ENCODE assay signal across 20 cellular contexts in the genomic region with DNA sequence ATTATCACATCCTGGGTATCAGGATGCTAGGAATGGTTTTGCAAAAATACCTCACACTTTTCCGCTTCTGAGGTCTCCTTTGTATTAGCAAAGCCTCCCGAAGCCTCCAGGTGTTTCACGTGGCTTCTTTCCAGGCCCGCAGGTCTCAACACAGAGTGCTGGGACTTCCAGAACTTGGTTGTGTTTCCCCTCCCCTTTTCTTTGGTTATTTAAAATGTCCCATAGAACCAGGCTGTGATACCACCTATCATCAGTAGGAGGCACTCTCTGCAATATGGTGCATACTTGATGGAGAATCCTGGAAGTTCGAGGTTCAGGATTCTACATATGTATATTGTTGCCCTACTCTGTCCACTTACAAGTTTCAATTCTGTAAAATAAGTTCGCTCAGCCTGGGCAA. TPM values are rescaled to one million over a fixed set of nuclear protein-coding genes. Genes with fewer than 3 reads are reported as not detected.
DNase-seq lines count a peak whose midpoint lies in the region; ATAC-seq, FAIRE-seq and TF ChIP-seq lines count a peak whose summit lies in the region.
"Had no signal": no experiment of that assay in that cellular context is flagged by ENCODE, and none has a peak within 500 bp of the region (broad histone marks: within the 10 kb centered on the region; RNA-seq: fewer than 3 reads in every experiment).

No MANE protein-coding gene starts in this region.

- no peaks in the 10 kb centered on the region for H3K79me1 ChIP-seq in mesendoderm (ENCODE audit: low read length)

- H2BK5ac ChIP-seq in mesendoderm (ENCODE audit: low read length), result no peak overlapping the region

- no peak overlapping the region for H3K4me2 ChIP-seq in mesendoderm (ENCODE audit: low read length)

- H4K5ac ChIP-seq in mesendoderm (ENCODE audit: low read length), result no peak overlapping the region

- no peaks in the 10 kb centered on the region for H3K36me3 Mint-ChIP-seq in chondrocyte (ENCODE audit: low read depth)
- H3K36me3 Mint-ChIP-seq in naive thymus-derived CD8-positive, alpha-beta T cell, result peaks cover 0 to 3% (median 0%) of the 10 kb centered on the region in 3 donors
- H3K36me3 Mint-ChIP-seq: stimulated activated effector memory CD8-positive, alpha-beta T cell treated with anti-CD3 and anti-CD28 coated beads, Interleukin-12 subunit alpha, Interleukin-12 subunit beta, amount 100 ng/mL, for 72 hours had no signal

- peak; percentile 23; the same call in 1 of the 2 replicates for TF ChIP-seq CTCF in LNCAP (IDR thresholded peaks at IDR 0.05)
- TF ChIP-seq CTCF in chondrocyte (IDR thresholded peaks at IDR 0.05), result peak; percentile 54
- no peak for TF ChIP-seq CTCF in pancreas (IDR thresholded peaks at IDR 0.05)

- H3K56ac ChIP-seq in mesendoderm (ENCODE audit: low read length), result no peak overlapping the region

- no peak overlapping the region for H2BK120ac ChIP-seq in mesendoderm (ENCODE audit: low read depth, low read length)

- H3K9ac ChIP-seq in mesendoderm (ENCODE audit: low read length), result no peak overlapping the region

- H2AK5ac ChIP-seq in mesendoderm (ENCODE audit: low read length), result no peak overlapping the region

- no peak overlapping the region for H4K8ac ChIP-seq in mesendoderm (ENCODE audit: low read depth, low read length)

- no peak overlapping the region for H3K4me3 Mint-ChIP-seq in chondrocyte (ENCODE audit: unreplicated experiment)
- no peak overlapping the region for H3K4me3 Mint-ChIP-seq in naive thymus-derived CD8-positive, alpha-beta T cell
- H3K4me3 Mint-ChIP-seq: stimulated activated effector memory CD8-positive, alpha-beta T cell treated with anti-CD3 and anti-CD28 coated beads, Interleukin-12 subunit alpha, Interleukin-12 subunit beta, amount 100 ng/mL, for 72 hours had no signal

- H2BK15ac ChIP-seq in mesendoderm (replicated peaks; ENCODE audit: low read depth), result no peak overlapping the region

- H3K4me3 ChIP-seq in mesendoderm (ENCODE audit: low read length), result no peak overlapping the region
- H3K4me3 ChIP-seq in pancreas, result no peak overlapping the region
- H3K4me3 ChIP-seq: HAP-1 had no signal

- H3K79me2 ChIP-seq in mesendoderm (ENCODE audit: control insufficient read depth, insufficient read depth, low read length), result no peaks in the 10 kb centered on the region

- no peak overlapping the region for H3K18ac ChIP-seq in mesendoderm (ENCODE audit: low read length)

- FAIRE-seq in RCC 7860 (lab: Jason Lieb, UNC) (no peak), pancreas (lab: Jason Lieb, UNC) (no peak)

- POLR2A ChIA-PET in naive thymus-derived CD8-positive, alpha-beta T cell (lab: Charles Lee), result no interaction called here

- DNase-seq in COLO668 (lab: John Stamatoyannopoulos, UW; ENCODE audit: unreplicated experiment) (peak; percentile 10), chondrocyte (ENCODE audit: low spot score) (peak; percentile 8), mesendoderm (peak; percentile 12), RCC 7860 (ENCODE audit: low spot score) (no peak), pancreas (no peak)
- no peak for DNase-seq in naive thymus-derived CD8-positive, alpha-beta T cell
- DNase-seq: activated CD4-positive, alpha-beta T cell treated with anti-CD3 and anti-CD28 coated beads, Interleukin-2, amount 50 U/mL, for 4 hours; amygdala; Karpas-422; NCI-H2029; NCI-H526 treated with DMSO at 0.1 percent for 48 hours; right cardiac atrium; Right ventricle myocardium superior; stimulated activated CD4-positive, alpha-beta T cell treated with anti-CD3 and anti-CD28 coated beads, Interleukin-4, amount 100 ng/mL, for 4 hours had no signal

- no peaks in the 10 kb centered on the region for H3K27me3 ChIP-seq in mesendoderm (ENCODE audit: insufficient read depth, low read length, poor library complexity)
- peaks cover 0 to 16% (median 0%) of the 10 kb centered on the region in 4 donors for H3K27me3 ChIP-seq in pancreas

- H3K27ac ChIP-seq in mesendoderm (ENCODE audit: low read depth, low read length) (no peak overlapping the region), pancreas (no peak overlapping the region)
- H3K27ac ChIP-seq: C4-2B had no signal

- ATAC-seq in pancreas (no peak), HG03139 (IDR thresholded peaks at IDR 0.05; ENCODE audit: unreplicated experiment) (no peak)
- ATAC-seq in naive thymus-derived CD8-positive, alpha-beta T cell, result no peak
- ATAC-seq: right cardiac atrium; stimulated activated effector memory CD8-positive, alpha-beta T cell treated with anti-CD3 and anti-CD28 coated beads, Interleukin-12 subunit alpha, Interleukin-12 subunit beta, amount 100 ng/mL, for 72 hours had no signal

- H3K4me1 Mint-ChIP-seq in chondrocyte (ENCODE audit: low read depth), result no peaks in the 10 kb centered on the region
- no peaks in the 10 kb centered on the region for H3K4me1 Mint-ChIP-seq in naive thymus-derived CD8-positive, alpha-beta T cell
- H3K4me1 Mint-ChIP-seq: stimulated activated effector memory CD8-positive, alpha-beta T cell treated with anti-CD3 and anti-CD28 coated beads, Interleukin-12 subunit alpha, Interleukin-12 subunit beta, amount 100 ng/mL, for 72 hours had no signal

- no CpG with 5 or more reads among the region's 6 CpGs for WGBS in mesendoderm (ENCODE audit: extremely low coverage, insufficient coverage, low lambda C conversion rate)
- 78 to 91% methylated on average over 6 of the region's 6 CpGs for WGBS in pancreas, 2 donors

- H3K23ac ChIP-seq in mesendoderm (ENCODE audit: low read length), result no peak overlapping the region

- H3K27me3 Mint-ChIP-seq in chondrocyte (ENCODE audit: low read depth), result peaks cover 43% of the 10 kb centered on the region
- peaks cover 14 to 34% (median 19%) of the 10 kb centered on the region in 5 donors for H3K27me3 Mint-ChIP-seq in naive thymus-derived CD8-positive, alpha-beta T cell

- H3K4me1 ChIP-seq in mesendoderm (ENCODE audit: control insufficient read depth, low read depth, low read length) (no peaks in the 10 kb centered on the region), pancreas (no peaks in the 10 kb centered on the region)
- H3K4me1 ChIP-seq: HAP-1 had no signal

- H3K36me3 ChIP-seq in mesendoderm (ENCODE audit: control insufficient read depth, insufficient read depth, low read length) (no peaks in the 10 kb centered on the region), pancreas (no peaks in the 10 kb centered on the region)
- H3K36me3 ChIP-seq: HAP-1 had no signal

- intact Hi-C loops in pancreas (cut with DNase I), result no loop called here

- no peak overlapping the region for H3K27ac Mint-ChIP-seq in chondrocyte (ENCODE audit: unreplicated experiment)
- H3K27ac Mint-ChIP-seq in naive thymus-derived CD8-positive, alpha-beta T cell, result no peak overlapping the region
- H3K27ac Mint-ChIP-seq: stimulated activated effector memory CD8-positive, alpha-beta T cell treated with anti-CD3 and anti-CD28 coated beads, Interleukin-12 subunit alpha, Interleukin-12 subunit beta, amount 100 ng/mL, for 72 hours had no signal

- H3K9me3 Mint-ChIP-seq in chondrocyte (ENCODE audit: low read depth), result peaks cover 13% of the 10 kb centered on the region
- H3K9me3 Mint-ChIP-seq in naive thymus-derived CD8-positive, alpha-beta T cell, result peaks cover 0 to 4% (median 0%) of the 10 kb centered on the region in 9 donors

- no peaks in the 10 kb centered on the region for H3K9me3 ChIP-seq in pancreas
- H3K9me3 ChIP-seq: HAP-1 had no signal

- H3K4ac ChIP-seq in mesendoderm (ENCODE audit: low read depth, low read length), result no peak overlapping the region

RNA-seq across cellular contexts. Expression of a gene that starts 28.8 kb away (rescaled TPM):
- total RNA-seq in chondrocyte, result not detected in 3 replicates
- polyA plus RNA-seq in mesendoderm (2013, experiment 1 of 2), result 0.93 TPM
- 0.74 TPM for polyA plus RNA-seq in mesendoderm (2013, experiment 2 of 2)
- 1 to 10 TPM in 3 of 6 donors, under 1 TPM in 3; 0.47 to 6.3 (median 1.8) TPM for total RNA-seq in pancreas
- 1 to 10 TPM; 1.7 to 2.8 TPM for polyA plus RNA-seq in pancreas
- not detected for total RNA-seq in naive thymus-derived CD8-positive, alpha-beta T cell
- polyA plus RNA-seq in naive thymus-derived CD8-positive, alpha-beta T cell, result not detected
- total RNA-seq: glomerular endothelial cell, right cardiac atrium, Right ventricle myocardium superior had no signal
- polyA plus RNA-seq: right cardiac atrium had no signal

Comparison
In these comparisons a context has a peak if more than half of its experiments do, and no peak if none do; other contexts are left out.
1. DNase-seq: peak in COLO668 (single experiment), chondrocyte (single experiment) and mesendoderm (single experiment); none in RCC 7860 (single experiment), pancreas (0 of 6) and naive thymus-derived CD8-positive, alpha-beta T cell (0 of 10).
2. CTCF ChIP-seq: peak in LNCAP (single experiment) and chondrocyte (single experiment); none in pancreas (0 of 4).